Comparison of ENCODE assay signal across 1 cellular context in the genomic region with DNA sequence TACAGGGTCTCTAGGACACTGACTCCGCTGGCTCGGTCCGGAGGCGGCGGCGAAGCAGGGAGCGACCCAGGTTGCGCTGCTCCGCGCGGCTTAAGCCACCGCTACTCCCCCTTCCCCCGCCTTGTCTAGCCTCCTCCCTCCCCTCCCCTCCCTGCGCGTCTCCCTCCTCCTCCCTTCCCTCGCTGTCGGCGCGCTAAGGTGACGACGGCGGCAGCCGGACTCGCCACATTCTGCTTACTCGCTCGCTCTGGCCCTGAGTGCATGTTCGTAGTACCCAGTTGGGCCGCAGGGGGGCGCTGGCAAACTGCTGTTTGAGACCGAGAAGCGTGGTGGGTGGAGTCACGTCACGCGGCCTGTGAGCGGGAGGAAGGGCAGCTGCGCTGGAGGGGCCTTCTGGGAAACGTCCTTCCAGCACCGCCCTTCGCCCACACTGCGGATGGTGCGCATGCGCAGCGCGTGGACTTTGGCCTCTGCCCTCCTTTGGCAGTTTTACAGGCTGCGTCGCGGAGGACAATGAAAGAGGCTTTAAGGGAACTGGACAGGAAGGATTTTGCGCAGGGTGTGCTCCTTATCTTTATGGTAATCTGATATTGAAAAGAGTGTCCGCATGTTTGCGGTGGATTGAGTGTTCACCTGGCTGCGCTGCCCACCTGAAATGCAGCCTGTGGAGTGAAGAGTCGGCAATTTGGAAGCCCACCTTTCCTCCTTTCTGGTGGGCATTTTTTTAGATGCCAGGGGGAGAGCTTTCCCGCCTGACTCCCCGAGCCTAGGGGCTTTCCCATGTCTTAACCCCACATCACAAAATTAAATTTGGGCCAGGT.
TF ChIP-seq lines count a peak whose summit lies in the region.

A gene with protein sequence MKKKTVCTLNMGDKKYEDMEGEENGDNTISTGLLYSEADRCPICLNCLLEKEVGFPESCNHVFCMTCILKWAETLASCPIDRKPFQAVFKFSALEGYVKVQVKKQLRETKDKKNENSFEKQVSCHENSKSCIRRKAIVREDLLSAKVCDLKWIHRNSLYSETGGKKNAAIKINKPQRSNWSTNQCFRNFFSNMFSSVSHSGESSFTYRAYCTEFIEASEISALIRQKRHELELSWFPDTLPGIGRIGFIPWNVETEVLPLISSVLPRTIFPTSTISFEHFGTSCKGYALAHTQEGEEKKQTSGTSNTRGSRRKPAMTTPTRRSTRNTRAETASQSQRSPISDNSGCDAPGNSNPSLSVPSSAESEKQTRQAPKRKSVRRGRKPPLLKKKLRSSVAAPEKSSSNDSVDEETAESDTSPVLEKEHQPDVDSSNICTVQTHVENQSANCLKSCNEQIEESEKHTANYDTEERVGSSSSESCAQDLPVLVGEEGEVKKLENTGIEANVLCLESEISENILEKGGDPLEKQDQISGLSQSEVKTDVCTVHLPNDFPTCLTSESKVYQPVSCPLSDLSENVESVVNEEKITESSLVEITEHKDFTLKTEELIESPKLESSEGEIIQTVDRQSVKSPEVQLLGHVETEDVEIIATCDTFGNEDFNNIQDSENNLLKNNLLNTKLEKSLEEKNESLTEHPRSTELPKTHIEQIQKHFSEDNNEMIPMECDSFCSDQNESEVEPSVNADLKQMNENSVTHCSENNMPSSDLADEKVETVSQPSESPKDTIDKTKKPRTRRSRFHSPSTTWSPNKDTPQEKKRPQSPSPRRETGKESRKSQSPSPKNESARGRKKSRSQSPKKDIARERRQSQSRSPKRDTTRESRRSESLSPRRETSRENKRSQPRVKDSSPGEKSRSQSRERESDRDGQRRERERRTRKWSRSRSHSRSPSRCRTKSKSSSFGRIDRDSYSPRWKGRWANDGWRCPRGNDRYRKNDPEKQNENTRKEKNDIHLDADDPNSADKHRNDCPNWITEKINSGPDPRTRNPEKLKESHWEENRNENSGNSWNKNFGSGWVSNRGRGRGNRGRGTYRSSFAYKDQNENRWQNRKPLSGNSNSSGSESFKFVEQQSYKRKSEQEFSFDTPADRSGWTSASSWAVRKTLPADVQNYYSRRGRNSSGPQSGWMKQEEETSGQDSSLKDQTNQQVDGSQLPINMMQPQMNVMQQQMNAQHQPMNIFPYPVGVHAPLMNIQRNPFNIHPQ (N-terminal part only) (minus strand): TSS at position 107 of the 821 bp plus-strand sequence. CDS start 26,407 bp downstream, outside the sequence.

TF ChIP-seq in WTC11, 78 proteins besides CTCF, POLR2A, EP300 and RAD21 (continued from another document):
- TF ChIP-seq ZNF263 (CRISPR knock-in tag; IDR thresholded peaks at IDR 0.05; ENCODE audit: low read depth), result no peak
- TF ChIP-seq, protein P1, sequence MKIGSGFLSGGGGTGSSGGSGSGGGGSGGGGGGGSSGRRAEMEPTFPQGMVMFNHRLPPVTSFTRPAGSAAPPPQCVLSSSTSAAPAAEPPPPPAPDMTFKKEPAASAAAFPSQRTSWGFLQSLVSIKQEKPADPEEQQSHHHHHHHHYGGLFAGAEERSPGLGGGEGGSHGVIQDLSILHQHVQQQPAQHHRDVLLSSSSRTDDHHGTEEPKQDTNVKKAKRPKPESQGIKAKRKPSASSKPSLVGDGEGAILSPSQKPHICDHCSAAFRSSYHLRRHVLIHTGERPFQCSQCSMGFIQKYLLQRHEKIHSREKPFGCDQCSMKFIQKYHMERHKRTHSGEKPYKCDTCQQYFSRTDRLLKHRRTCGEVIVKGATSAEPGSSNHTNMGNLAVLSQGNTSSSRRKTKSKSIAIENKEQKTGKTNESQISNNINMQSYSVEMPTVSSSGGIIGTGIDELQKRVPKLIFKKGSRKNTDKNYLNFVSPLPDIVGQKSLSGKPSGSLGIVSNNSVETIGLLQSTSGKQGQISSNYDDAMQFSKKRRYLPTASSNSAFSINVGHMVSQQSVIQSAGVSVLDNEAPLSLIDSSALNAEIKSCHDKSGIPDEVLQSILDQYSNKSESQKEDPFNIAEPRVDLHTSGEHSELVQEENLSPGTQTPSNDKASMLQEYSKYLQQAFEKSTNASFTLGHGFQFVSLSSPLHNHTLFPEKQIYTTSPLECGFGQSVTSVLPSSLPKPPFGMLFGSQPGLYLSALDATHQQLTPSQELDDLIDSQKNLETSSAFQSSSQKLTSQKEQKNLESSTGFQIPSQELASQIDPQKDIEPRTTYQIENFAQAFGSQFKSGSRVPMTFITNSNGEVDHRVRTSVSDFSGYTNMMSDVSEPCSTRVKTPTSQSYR (CRISPR knock-in tag; IDR thresholded peaks at IDR 0.05), result peak; percentile 96
- no peak for TF ChIP-seq EMX1 (CRISPR knock-in tag; IDR thresholded peaks at IDR 0.05)
- TF ChIP-seq, protein P2, sequence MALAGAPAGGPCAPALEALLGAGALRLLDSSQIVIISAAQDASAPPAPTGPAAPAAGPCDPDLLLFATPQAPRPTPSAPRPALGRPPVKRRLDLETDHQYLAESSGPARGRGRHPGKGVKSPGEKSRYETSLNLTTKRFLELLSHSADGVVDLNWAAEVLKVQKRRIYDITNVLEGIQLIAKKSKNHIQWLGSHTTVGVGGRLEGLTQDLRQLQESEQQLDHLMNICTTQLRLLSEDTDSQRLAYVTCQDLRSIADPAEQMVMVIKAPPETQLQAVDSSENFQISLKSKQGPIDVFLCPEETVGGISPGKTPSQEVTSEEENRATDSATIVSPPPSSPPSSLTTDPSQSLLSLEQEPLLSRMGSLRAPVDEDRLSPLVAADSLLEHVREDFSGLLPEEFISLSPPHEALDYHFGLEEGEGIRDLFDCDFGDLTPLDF (CRISPR knock-in tag; IDR thresholded peaks at IDR 0.05), result 0 out of 2 replicates have a peak, but pooled peaks have one; percentile 83
- TF ChIP-seq FOXJ3 (CRISPR knock-in tag; IDR thresholded peaks at IDR 0.05; ENCODE audit: borderline replicate concordance), result no peak
- peak; percentile 97 for TF ChIP-seq CREB1 (CRISPR knock-in tag; IDR thresholded peaks at IDR 0.05)
- TF ChIP-seq GABPB1 (CRISPR knock-in tag; IDR thresholded peaks at IDR 0.05), result peak; percentile 32; the same call in 1 of the 2 replicates
- 0 out of 2 replicates have a peak, but pooled peaks have one; percentile 37 for TF ChIP-seq ZNF121 (CRISPR knock-in tag; IDR thresholded peaks at IDR 0.05)
- TF ChIP-seq, protein P3, sequence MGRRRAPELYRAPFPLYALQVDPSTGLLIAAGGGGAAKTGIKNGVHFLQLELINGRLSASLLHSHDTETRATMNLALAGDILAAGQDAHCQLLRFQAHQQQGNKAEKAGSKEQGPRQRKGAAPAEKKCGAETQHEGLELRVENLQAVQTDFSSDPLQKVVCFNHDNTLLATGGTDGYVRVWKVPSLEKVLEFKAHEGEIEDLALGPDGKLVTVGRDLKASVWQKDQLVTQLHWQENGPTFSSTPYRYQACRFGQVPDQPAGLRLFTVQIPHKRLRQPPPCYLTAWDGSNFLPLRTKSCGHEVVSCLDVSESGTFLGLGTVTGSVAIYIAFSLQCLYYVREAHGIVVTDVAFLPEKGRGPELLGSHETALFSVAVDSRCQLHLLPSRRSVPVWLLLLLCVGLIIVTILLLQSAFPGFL (CRISPR knock-in tag; IDR thresholded peaks at IDR 0.05; ENCODE audit: borderline replicate concordance), result no peak
- TF ChIP-seq TEAD4 (CRISPR knock-in tag; IDR thresholded peaks at IDR 0.05), result peak; percentile 57; the same call in 1 of the 2 replicates
- TF ChIP-seq, protein P4, sequence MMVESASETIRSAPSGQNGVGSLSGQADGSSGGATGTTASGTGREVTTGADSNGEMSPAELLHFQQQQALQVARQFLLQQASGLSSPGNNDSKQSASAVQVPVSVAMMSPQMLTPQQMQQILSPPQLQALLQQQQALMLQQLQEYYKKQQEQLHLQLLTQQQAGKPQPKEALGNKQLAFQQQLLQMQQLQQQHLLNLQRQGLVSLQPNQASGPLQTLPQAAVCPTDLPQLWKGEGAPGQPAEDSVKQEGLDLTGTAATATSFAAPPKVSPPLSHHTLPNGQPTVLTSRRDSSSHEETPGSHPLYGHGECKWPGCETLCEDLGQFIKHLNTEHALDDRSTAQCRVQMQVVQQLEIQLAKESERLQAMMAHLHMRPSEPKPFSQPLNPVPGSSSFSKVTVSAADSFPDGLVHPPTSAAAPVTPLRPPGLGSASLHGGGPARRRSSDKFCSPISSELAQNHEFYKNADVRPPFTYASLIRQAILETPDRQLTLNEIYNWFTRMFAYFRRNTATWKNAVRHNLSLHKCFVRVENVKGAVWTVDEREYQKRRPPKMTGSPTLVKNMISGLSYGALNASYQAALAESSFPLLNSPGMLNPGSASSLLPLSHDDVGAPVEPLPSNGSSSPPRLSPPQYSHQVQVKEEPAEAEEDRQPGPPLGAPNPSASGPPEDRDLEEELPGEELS (CRISPR knock-in tag; IDR thresholded peaks at IDR 0.05), result peak; percentile 98
- TF ChIP-seq ETV6 (CRISPR knock-in tag; IDR thresholded peaks at IDR 0.05), result peak; percentile 98; the same call in 1 of the 2 replicates
- TF ChIP-seq, protein P5, sequence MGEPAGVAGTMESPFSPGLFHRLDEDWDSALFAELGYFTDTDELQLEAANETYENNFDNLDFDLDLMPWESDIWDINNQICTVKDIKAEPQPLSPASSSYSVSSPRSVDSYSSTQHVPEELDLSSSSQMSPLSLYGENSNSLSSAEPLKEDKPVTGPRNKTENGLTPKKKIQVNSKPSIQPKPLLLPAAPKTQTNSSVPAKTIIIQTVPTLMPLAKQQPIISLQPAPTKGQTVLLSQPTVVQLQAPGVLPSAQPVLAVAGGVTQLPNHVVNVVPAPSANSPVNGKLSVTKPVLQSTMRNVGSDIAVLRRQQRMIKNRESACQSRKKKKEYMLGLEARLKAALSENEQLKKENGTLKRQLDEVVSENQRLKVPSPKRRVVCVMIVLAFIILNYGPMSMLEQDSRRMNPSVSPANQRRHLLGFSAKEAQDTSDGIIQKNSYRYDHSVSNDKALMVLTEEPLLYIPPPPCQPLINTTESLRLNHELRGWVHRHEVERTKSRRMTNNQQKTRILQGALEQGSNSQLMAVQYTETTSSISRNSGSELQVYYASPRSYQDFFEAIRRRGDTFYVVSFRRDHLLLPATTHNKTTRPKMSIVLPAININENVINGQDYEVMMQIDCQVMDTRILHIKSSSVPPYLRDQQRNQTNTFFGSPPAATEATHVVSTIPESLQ (CRISPR knock-in tag; IDR thresholded peaks at IDR 0.05), result no peak
- TF ChIP-seq, protein P6, sequence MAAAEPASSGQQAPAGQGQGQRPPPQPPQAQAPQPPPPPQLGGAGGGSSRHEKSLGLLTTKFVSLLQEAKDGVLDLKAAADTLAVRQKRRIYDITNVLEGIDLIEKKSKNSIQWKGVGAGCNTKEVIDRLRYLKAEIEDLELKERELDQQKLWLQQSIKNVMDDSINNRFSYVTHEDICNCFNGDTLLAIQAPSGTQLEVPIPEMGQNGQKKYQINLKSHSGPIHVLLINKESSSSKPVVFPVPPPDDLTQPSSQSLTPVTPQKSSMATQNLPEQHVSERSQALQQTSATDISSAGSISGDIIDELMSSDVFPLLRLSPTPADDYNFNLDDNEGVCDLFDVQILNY (CRISPR knock-in tag; IDR thresholded peaks at IDR 0.05), result peak; percentile 89
- peak; percentile 93 for TF ChIP-seq ZBTB21 (CRISPR knock-in tag; IDR thresholded peaks at IDR 0.05; ENCODE audit: borderline replicate concordance)
- TF ChIP-seq ZNF671 (CRISPR knock-in tag; IDR thresholded peaks at IDR 0.05), result no peak
- TF ChIP-seq, protein P7, sequence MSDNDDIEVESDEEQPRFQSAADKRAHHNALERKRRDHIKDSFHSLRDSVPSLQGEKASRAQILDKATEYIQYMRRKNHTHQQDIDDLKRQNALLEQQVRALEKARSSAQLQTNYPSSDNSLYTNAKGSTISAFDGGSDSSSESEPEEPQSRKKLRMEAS (CRISPR knock-in tag; IDR thresholded peaks at IDR 0.05), result peak; percentile 98
- TF ChIP-seq NFE2L1 (CRISPR knock-in tag; IDR thresholded peaks at IDR 0.05), result peak; percentile 86; the same call in 1 of the 2 replicates
